In the genomic region with DNA sequence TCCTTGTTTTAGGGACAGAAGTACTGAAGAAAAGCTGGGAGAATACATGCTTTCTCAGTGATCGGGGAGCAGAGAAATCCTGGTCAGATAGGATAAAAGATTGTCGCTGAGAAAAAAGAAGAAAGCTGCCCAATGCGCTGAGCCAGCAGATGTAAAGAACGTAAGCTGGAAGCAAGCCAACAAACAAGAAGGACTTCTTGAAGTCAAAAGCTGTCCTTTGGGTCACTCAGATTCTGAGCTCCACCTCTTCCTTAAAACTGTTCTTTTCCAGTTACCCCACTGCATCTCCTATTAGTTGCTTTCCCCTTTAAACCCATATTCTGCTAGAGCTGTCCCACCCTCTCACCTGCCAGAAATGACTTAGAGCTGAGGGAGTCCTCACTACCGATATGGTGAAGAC, we compare ENCODE assay signal across 24 cellular contexts.
A peak's percentile ranks its signal among the peaks of the same experiment; 100 is the strongest.
DNase-seq lines count a peak whose midpoint lies in the region; TF ChIP-seq lines count a peak whose summit lies in the region.
"Had no signal": no experiment of that assay in that cellular context is flagged by ENCODE, and none has a peak within 500 bp of the region (broad histone marks: within the 10 kb centered on the region; RNA-seq: fewer than 3 reads in every experiment).

No MANE protein-coding gene starts in this region.

- no peaks in the 10 kb centered on the region for H3K27me3 Mint-ChIP-seq in nephron (ENCODE audit: low read depth)
- H3K27me3 Mint-ChIP-seq: activated CD4-positive, alpha-beta memory T cell treated with anti-CD3 and anti-CD28 coated beads for 36 hours; activated naive CD8-positive, alpha-beta T cell treated with anti-CD3 and anti-CD28 coated beads, Interleukin-2, amount 50 U/mL, for 24 hours; central memory CD8-positive, alpha-beta T cell; naive B cell; stimulated activated memory B cell treated with anti-CD40 and anti-IgM and Interleukin-4, amounts not matched to agents 10 μg/mL and 1 μg/mL and 100 μg/mL, for 72 hours had no signal

- H3K9me2 ChIP-seq in MM.1S (replicated peaks; ENCODE audit: insufficient read depth, low read length), result no peaks in the 10 kb centered on the region

- H3K27me3 ChIP-seq in MM.1S (replicated peaks; ENCODE audit: insufficient read depth, low read length), result no peaks in the 10 kb centered on the region
- H3K27me3 ChIP-seq: upper lobe of left lung had no signal

- peaks cover 15% of the 10 kb centered on the region for H3K4me1 Mint-ChIP-seq in nephron
- H3K4me1 Mint-ChIP-seq: activated naive CD8-positive, alpha-beta T cell treated with anti-CD3 and anti-CD28 coated beads, Interleukin-2, amount 50 U/mL, for 24 hours; immature natural killer cell; naive B cell; stimulated activated memory B cell treated with anti-CD40 and anti-IgM and Interleukin-4, amounts not matched to agents 10 μg/mL and 1 μg/mL and 100 μg/mL, for 72 hours had no signal

- no peak overlapping the region for H3K4me3 Mint-ChIP-seq in nephron
- H3K4me3 Mint-ChIP-seq: activated CD4-positive, alpha-beta memory T cell treated with anti-CD3 and anti-CD28 coated beads for 36 hours; activated naive CD8-positive, alpha-beta T cell treated with anti-CD3 and anti-CD28 coated beads, Interleukin-2, amount 50 U/mL, for 24 hours; activated T-cell treated with anti-CD3 and anti-CD28 coated beads, Interleukin-2, amount 50 U/mL, for 72 hours; central memory CD8-positive, alpha-beta T cell; immature natural killer cell; naive B cell; stimulated activated memory B cell treated with anti-CD40 and anti-IgM and Interleukin-4, amounts not matched to agents 10 μg/mL and 1 μg/mL and 100 μg/mL, for 72 hours had no signal

- peaks cover 24% of the 10 kb centered on the region for H3K9me3 Mint-ChIP-seq in nephron

- no peaks in the 10 kb centered on the region for H3K79me2 ChIP-seq in MM.1S (ENCODE audit: low read length)

- H3K27ac Mint-ChIP-seq in nephron, result peak overlapping the region in 2 of 3 experiments; percentile 71 to 80
- H3K27ac Mint-ChIP-seq: activated CD4-positive, alpha-beta memory T cell treated with anti-CD3 and anti-CD28 coated beads for 36 hours; activated naive CD8-positive, alpha-beta T cell treated with anti-CD3 and anti-CD28 coated beads, Interleukin-2, amount 50 U/mL, for 24 hours; activated T-cell treated with anti-CD3 and anti-CD28 coated beads, Interleukin-2, amount 50 U/mL, for 72 hours; immature natural killer cell; stimulated activated memory B cell treated with anti-CD40 and anti-IgM and Interleukin-4, amounts not matched to agents 10 μg/mL and 1 μg/mL and 100 μg/mL, for 72 hours had no signal

- no peaks in the 10 kb centered on the region for H4K20me1 ChIP-seq in MM.1S (ENCODE audit: insufficient read depth, low read length)

- H3K4me2 ChIP-seq in MM.1S (ENCODE audit: low read depth, low read length), result no peak overlapping the region

- no peak for TF ChIP-seq CTCF in nephron (IDR thresholded peaks at IDR 0.05; ENCODE audit: unreplicated experiment in 3 of 3)
- TF ChIP-seq CTCF in MM.1S (IDR thresholded peaks at IDR 0.05; ENCODE audit: low read length), result no peak

- H3K9me3 ChIP-seq in MM.1S (replicated peaks; ENCODE audit: insufficient read depth, low read length), result no peaks in the 10 kb centered on the region
- H3K9me3 ChIP-seq: prostate gland had no signal

- TF ChIP-seq POLR2A in erythroblast (IDR thresholded peaks at IDR 0.05; ENCODE audit: low read length), result no peak

- H2AFZ ChIP-seq in MM.1S (ENCODE audit: low read length), result no peak overlapping the region

- H3K4me3 ChIP-seq in MM.1S (ENCODE audit: low read length), result no peak overlapping the region
- H3K4me3 ChIP-seq: prostate gland, upper lobe of left lung had no signal

- no peaks in the 10 kb centered on the region for H3K36me3 ChIP-seq in MM.1S (replicated peaks; ENCODE audit: insufficient read depth, low read length)
- H3K36me3 ChIP-seq: prostate gland had no signal

- no peaks in the 10 kb centered on the region for H3K4me1 ChIP-seq in MM.1S (ENCODE audit: low read length)
- H3K4me1 ChIP-seq: prostate gland, upper lobe of left lung had no signal

- no peak overlapping the region for H3K9ac ChIP-seq in MM.1S (ENCODE audit: low read length)

- no peak overlapping the region for H3K27ac ChIP-seq in MM.1S (ENCODE audit: low read length)
- H3K27ac ChIP-seq: prostate gland had no signal

- DNase-seq in G401 (ENCODE audit: low spot score), result peak; percentile 5
- DNase-seq in RPMI8226, result peak; percentile 15
- DNase-seq in erythroblast (lab: John Stamatoyannopoulos, UW), result peak; percentile 4 to 12
- no peak for DNase-seq in MM.1S
- DNase-seq in NCI-H146 (lab: John Stamatoyannopoulos, UW), result no peak
- no peak for DNase-seq in NCI-H146 treated with DMSO at 0.1 percent for 48 hours (lab: John Stamatoyannopoulos, UW; ENCODE audit: unreplicated experiment)
- DNase-seq: activated CD4-positive, alpha-beta memory T cell treated with anti-CD3 and anti-CD28 coated beads for 36 hours; activated CD4-positive, CD25-positive, alpha-beta regulatory T cell treated with anti-CD3 and anti-CD28 coated beads, Interleukin-2, amount 50 U/mL, for 72 hours; activated naive CD8-positive, alpha-beta T cell treated with anti-CD3 and anti-CD28 coated beads, Interleukin-2, amount 50 U/mL, for 24 hours; activated T-cell treated with anti-CD3 and anti-CD28 coated beads, Interleukin-2, amount 50 U/mL, for 72 hours; DMS79 treated with DMSO at 0.1 percent for 48 hours; GF-D8; hippocampal formation; immature natural killer cell; naive B cell; NCI-H1436 treated with DMSO at 0.1 percent for 48 hours; NCI-H446 treated with DMSO at 0.1 percent for 48 hours; stimulated activated CD4-positive, alpha-beta T cell treated with anti-CD3 and anti-CD28 coated beads, Interleukin-15, amount 100 ng/mL, for 24 hours; T-helper 2 cell had no signal

- no peaks in the 10 kb centered on the region for H3F3A ChIP-seq in MM.1S (ENCODE audit: insufficient read depth, low read length)

- in situ Hi-C loops in G401 (cut with HindIII; ENCODE audit: low sequenced_read_pairs), result no loop called here

- H3K36me3 Mint-ChIP-seq in nephron (ENCODE audit: low read depth), result peaks cover 43% of the 10 kb centered on the region

Comparison
In these comparisons a context has a peak if more than half of its experiments do, and no peak if none do; other contexts are left out.
1. DNase-seq: peak in G401 (single experiment), RPMI8226 (single experiment) and erythroblast (2 of 2); none in MM.1S (single experiment), NCI-H146 (single experiment) and NCI-H146 treated with DMSO at 0.1 percent for 48 hours (single experiment).